Comparison of ENCODE assay signal across 12 cellular contexts in genomic region chr2:42077343-42077742, GRCh38. TPM values are rescaled to one million over a fixed set of nuclear protein-coding genes. Genes with fewer than 3 reads are reported as not detected.
A peak's percentile ranks its signal among the peaks of the same experiment; 100 is the strongest.
DNase-seq lines count a peak whose midpoint lies in the region; ATAC-seq, FAIRE-seq and TF ChIP-seq lines count a peak whose summit lies in the region.
"Had no signal": no experiment of that assay in that cellular context is flagged by ENCODE, and none has a peak within 500 bp of the region (broad histone marks: within the 10 kb centered on the region; RNA-seq: fewer than 3 reads in every experiment).

No MANE protein-coding gene starts in this region.

- no peak overlapping the region for H3K4me3 ChIP-seq in A549
- no peak overlapping the region for H3K4me3 ChIP-seq in GM12875 (ENCODE audit: low read depth, low read length)
- no peak overlapping the region for H3K4me3 ChIP-seq in hepatocyte
- H3K4me3 ChIP-seq in tibial nerve = no peak overlapping the region

- H3K79me2 ChIP-seq in hepatocyte = no peaks in the 10 kb centered on the region

- no peaks in the 10 kb centered on the region for H3K36me3 ChIP-seq in hepatocyte (replicated peaks; ENCODE audit: insufficient read depth, low read depth)
- no peaks in the 10 kb centered on the region for H3K36me3 ChIP-seq in tibial nerve

- POLR2A ChIA-PET in A549 (lab: Yijun Ruan, JAX) = no interaction called here

- H3K9me3 Mint-ChIP-seq in brain = peaks cover 0 to 7% (median 0%) of the 10 kb centered on the region in 5 experiments
- H3K9me3 Mint-ChIP-seq in stimulated activated naive B cell treated with anti-CD40 and anti-IgM and Interleukin-4, amounts not matched to agents 10 μg/mL and 1 μg/mL and 100 μg/mL, for 72 hours = no peaks in the 10 kb centered on the region
- H3K9me3 Mint-ChIP-seq: activated B cell treated with CpG ODN at 0.5 μM for 24 hours, T-cell had no signal

- peaks cover 23% of the 10 kb centered on the region for H3K4me1 Mint-ChIP-seq in brain
- H3K4me1 Mint-ChIP-seq in stimulated activated naive B cell treated with anti-CD40 and anti-IgM and Interleukin-4, amounts not matched to agents 10 μg/mL and 1 μg/mL and 100 μg/mL, for 72 hours = no peaks in the 10 kb centered on the region
- H3K4me1 Mint-ChIP-seq: activated B cell treated with CpG ODN at 0.5 μM for 24 hours, T-cell had no signal

- TF ChIP-seq CTCF in A549 (IDR thresholded peaks at IDR 0.05) (0 out of 3 replicates have a peak, but pooled peaks have one; percentile 10), GM12875 (IDR thresholded peaks at IDR 0.05; ENCODE audit: borderline replicate concordance, insufficient read depth, low read depth, low read length) (peak; percentile 20; the same call in 1 of the 2 replicates), brain (conservative IDR thresholded peaks at IDR 0.05) (peak; percentile 25 to 42), hepatocyte (IDR thresholded peaks at IDR 0.05; ENCODE audit: poor library complexity) (peak; percentile 3), tibial nerve (IDR thresholded peaks at IDR 0.05) (no peak)

- H3K9me2 ChIP-seq in hepatocyte (replicated peaks; ENCODE audit: insufficient read depth) = no peaks in the 10 kb centered on the region

- no peak for TF ChIP-seq EP300 in A549 (IDR thresholded peaks at IDR 0.05)
- TF ChIP-seq EP300 in tibial nerve (IDR thresholded peaks at IDR 0.05) = no peak

- peaks cover 5% of the 10 kb centered on the region; the same call in 2 of the 3 replicates for H3K4me1 ChIP-seq in A549
- H3K4me1 ChIP-seq in hepatocyte (ENCODE audit: insufficient read depth) = peaks cover 6% of the 10 kb centered on the region
- peaks cover 0 to 12% (median 5%) of the 10 kb centered on the region in 4 donors for H3K4me1 ChIP-seq in tibial nerve

- FAIRE-seq in A549 (lab: Jason Lieb, UNC) = no peak

- H3K9me3 ChIP-seq in A549 (no peaks in the 10 kb centered on the region), hepatocyte (ENCODE audit: low read depth) (no peaks in the 10 kb centered on the region), tibial nerve (no peaks in the 10 kb centered on the region)

- no peaks in the 10 kb centered on the region for H4K20me1 ChIP-seq in hepatocyte (ENCODE audit: insufficient read depth, poor library complexity, severe bottlenecking)

- no peaks in the 10 kb centered on the region for H3K27me3 ChIP-seq in hepatocyte
- no peaks in the 10 kb centered on the region for H3K27me3 ChIP-seq in tibial nerve

- TF ChIP-seq RAD21 in A549 (conservative IDR thresholded peaks at IDR 0.05 in 1 of 2, IDR thresholded peaks at IDR 0.05 in 1 of 2) = peak; percentile 32 to 50; a peak in 4 of 5 replicates

- H3K27me3 Mint-ChIP-seq in brain = peaks cover 9% of the 10 kb centered on the region
- peaks cover 22 to 23% of the 10 kb centered on the region in 2 donors for H3K27me3 Mint-ChIP-seq in stimulated activated naive B cell treated with anti-CD40 and anti-IgM and Interleukin-4, amounts not matched to agents 10 μg/mL and 1 μg/mL and 100 μg/mL, for 72 hours

- no peak for DNase-seq in A549 (ENCODE audit: low read depth in 1 of 2, low spot score in 1 of 2)
- DNase-seq in hepatocyte (ENCODE audit: low spot score) = no peak
- DNase-seq in D341Med (ENCODE audit: low spot score) = no peak
- DNase-seq in GM19238 (ENCODE audit: insufficient read length, low spot score) = no peak
- DNase-seq in tibial nerve (ENCODE audit: low spot score in 2 of 2) = no peak
- DNase-seq in stimulated activated naive B cell treated with anti-CD40 and anti-IgM and Interleukin-4, amounts not matched to agents 10 μg/mL and 1 μg/mL and 100 μg/mL, for 72 hours = no peak
- DNase-seq: activated B cell treated with CpG ODN at 0.5 μM for 24 hours, GF-D8, NCI-H1048, T-cell had no signal

- no peak for TF ChIP-seq POLR2A in A549 (IDR thresholded peaks at IDR 0.05; ENCODE audit: low read length)
- TF ChIP-seq POLR2A in tibial nerve (IDR thresholded peaks at IDR 0.05) = no peak

- 67% methylated on average over 2 of the region's 2 CpGs for WGBS in A549 (ENCODE audit: missing lambda C conversion rate)
- 97% methylated on average over 2 of the region's 2 CpGs for WGBS in hepatocyte (ENCODE audit: low lambda C conversion rate, missing lambda C conversion rate)
- 78 to 89% methylated on average over 2 of the region's 2 CpGs for WGBS in tibial nerve, 2 donors

- CTCF ChIA-PET in A549 (lab: Yijun Ruan, JAX) = interaction anchor here (1.1 to 16.8 kb wide), 8 partner anchors 8 to 224 kb away, joined by 3 to 761 read pairs (median 12); no protein-coding TSS in a partner anchor

- no peaks in the 10 kb centered on the region for H3K36me3 Mint-ChIP-seq in brain
- H3K36me3 Mint-ChIP-seq in stimulated activated naive B cell treated with anti-CD40 and anti-IgM and Interleukin-4, amounts not matched to agents 10 μg/mL and 1 μg/mL and 100 μg/mL, for 72 hours = no peaks in the 10 kb centered on the region
- H3K36me3 Mint-ChIP-seq: T-cell had no signal

- peak in 1 of 2 experiments; percentile 68; a peak in 3 of 6 replicates for ATAC-seq in A549
- ATAC-seq in stimulated activated naive B cell treated with anti-CD40 and anti-IgM and Interleukin-4, amounts not matched to agents 10 μg/mL and 1 μg/mL and 100 μg/mL, for 72 hours (replicated peaks) = no peak
- ATAC-seq: T-cell had no signal

- H3K27ac ChIP-seq in A549 (peak overlapping the region in 1 of 2 experiments; percentile 17; a peak in 1 of 6 replicates), hepatocyte (no peak overlapping the region), tibial nerve (no peak overlapping the region)

- H3K4me3 Mint-ChIP-seq in brain = no peak overlapping the region
- H3K4me3 Mint-ChIP-seq in stimulated activated naive B cell treated with anti-CD40 and anti-IgM and Interleukin-4, amounts not matched to agents 10 μg/mL and 1 μg/mL and 100 μg/mL, for 72 hours = no peak overlapping the region
- H3K4me3 Mint-ChIP-seq: activated B cell treated with CpG ODN at 0.5 μM for 24 hours, T-cell had no signal

- no peak overlapping the region for H2AFZ ChIP-seq in hepatocyte

- H3K4me2 ChIP-seq in A549 = no peak overlapping the region
- H3K4me2 ChIP-seq in hepatocyte = no peak overlapping the region

- no peak overlapping the region for H3K27ac Mint-ChIP-seq in brain
- H3K27ac Mint-ChIP-seq in stimulated activated naive B cell treated with anti-CD40 and anti-IgM and Interleukin-4, amounts not matched to agents 10 μg/mL and 1 μg/mL and 100 μg/mL, for 72 hours = no peak overlapping the region
- H3K27ac Mint-ChIP-seq: activated B cell treated with CpG ODN at 0.5 μM for 24 hours, T-cell had no signal

TF ChIP-seq in A549, 52 proteins besides CTCF, POLR2A, EP300 and RAD21:
- no peak for TF ChIP-seq MAX (IDR thresholded peaks at IDR 0.05)
- no peak for TF ChIP-seq KDM5A (IDR thresholded peaks at IDR 0.05)
- TF ChIP-seq TP53 (CRISPR knock-in tag; IDR thresholded peaks at IDR 0.05) = no peak
- TF ChIP-seq SREBF2 (IDR thresholded peaks at IDR 0.05) = no peak
- TF ChIP-seq ELK1 (IDR thresholded peaks at IDR 0.05; ENCODE audit: low read depth, low read length) = no peak
- no peak for TF ChIP-seq POLR2AphosphoS2 (conservative IDR thresholded peaks at IDR 0.05; ENCODE audit: low read length)

RNA-seq across cellular contexts. Expression of gene PKDCC, which starts 29.5 kb away (rescaled TPM):
- polyA plus RNA-seq in A549 (2011; rRNA removed) (30.0 and 42.9 TPM in 2 replicates), A549 (2017; fragmentation: RNase III; extraction: RNeasy Plus Mini Kit Qiagen cat#74134 plus additional on column Dnase treatment) (64.5 to 99.1 TPM (median 82.4 TPM) in 3 replicates), brain (ENCODE audit: insufficient read depth, low read depth, low replicate concordance) (4.1 TPM), hepatocyte (270 and 281 TPM in 2 replicates)
- polyA plus RNA-seq in A549 (2012; cell fraction: cytosol; rRNA removed) = 67.6 and 81.3 TPM in 2 replicates
- 257 and 275 TPM in 2 replicates for polyA plus RNA-seq in A549 (2012; cell fraction: nucleus; rRNA removed)
- 83.0 and 96.8 TPM in 2 replicates for polyA minus RNA-seq in A549 (2011; rRNA and poly(A)+ RNA removed)
- total RNA-seq in hepatocyte (278 and 339 TPM in 2 replicates), tibial nerve (100 to 1,000 TPM; 155 to 328 (median 200) TPM)
- total RNA-seq: activated B cell treated with CpG ODN at 0.5 μM for 24 hours had no signal

Comparison
In these comparisons a context has a peak if more than half of its experiments do, and no peak if none do; other contexts are left out.
1. CTCF ChIP-seq: peak in A549 (single experiment), GM12875 (single experiment), brain (2 of 2) and hepatocyte (single experiment); none in tibial nerve (0 of 5).